In the genomic region with DNA sequence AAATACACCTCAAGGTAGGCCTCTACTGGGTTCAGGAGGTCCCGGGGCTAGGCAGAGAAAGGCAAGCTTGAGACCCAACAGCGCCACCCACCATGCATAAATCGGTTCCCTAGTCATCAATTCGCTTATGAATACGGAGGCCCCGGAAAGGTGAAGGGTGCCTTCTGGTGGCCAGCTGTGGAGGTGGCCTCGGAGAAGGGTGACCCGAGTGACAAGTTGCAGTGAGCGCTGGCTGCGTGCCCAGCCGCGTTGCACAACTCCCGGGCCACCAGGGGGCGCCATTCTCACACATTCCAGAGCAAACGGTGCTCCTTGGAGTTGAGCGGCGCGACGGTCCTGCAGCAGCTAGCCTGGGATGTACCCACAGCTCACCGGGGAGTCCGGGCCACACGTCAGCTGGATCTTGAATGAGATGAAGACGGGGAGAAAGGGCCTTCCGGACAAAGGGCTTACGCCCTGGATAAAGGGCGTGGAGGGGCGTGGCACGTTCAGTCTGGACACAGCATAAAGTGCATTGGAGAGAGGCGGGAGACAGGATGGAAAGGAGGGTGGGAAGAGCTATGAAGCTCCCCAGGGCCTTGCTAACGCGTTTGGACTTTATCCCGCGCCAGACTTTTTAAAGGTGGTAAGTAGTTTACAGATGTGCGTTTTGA, we compare ENCODE assay signal across 8 cellular contexts. TPM values are rescaled to one million over a fixed set of nuclear protein-coding genes. Genes with fewer than 3 reads are reported as not detected.
A peak's percentile ranks its signal among the peaks of the same experiment; 100 is the strongest.
DNase-seq lines count a peak whose midpoint lies in the region; ATAC-seq, FAIRE-seq and TF ChIP-seq lines count a peak whose summit lies in the region.

No MANE protein-coding gene starts in this region.

- no peak for TF ChIP-seq EP300 in suprapubic skin (IDR thresholded peaks at IDR 0.05)

- peak overlapping the region; percentile 91 for H3K27ac ChIP-seq in foreskin keratinocyte
- H3K27ac ChIP-seq in suprapubic skin: peak overlapping the region; percentile 45

- in situ Hi-C loops in HAP-1 (cut with MboI; ENCODE audit: low sequenced_read_pairs): loop anchor here (25.0 kb wide), 1 partner anchor 361 kb away; no protein-coding TSS in a partner anchor

- FAIRE-seq in G401.6 (lab: Jason Lieb, UNC): peak; percentile 81

- no peaks in the 10 kb centered on the region for H3K9me3 ChIP-seq in HAP-1
- no peaks in the 10 kb centered on the region for H3K9me3 ChIP-seq in MG63
- no peaks in the 10 kb centered on the region for H3K9me3 ChIP-seq in suprapubic skin

- peak; percentile 93 to 99 for DNase-seq in HAP-1 (ENCODE audit: low spot score in 2 of 2)
- peak; percentile 83 for DNase-seq in MG63
- DNase-seq in activated effector memory CD4-positive, alpha-beta T cell treated with Interleukin-2 at 50 U/mL for 16 hours: peak; percentile 97
- peak; percentile 72 to 88 for DNase-seq in foreskin keratinocyte
- DNase-seq in occipital lobe (lab: John Stamatoyannopoulos, UW): peak; percentile 83
- peak; percentile 97 to 98 for DNase-seq in suprapubic skin (ENCODE audit: low spot score in 2 of 2)

- TF ChIP-seq CTCF in foreskin keratinocyte (conservative IDR thresholded peaks at IDR 0.05) (peak; percentile 97), suprapubic skin (IDR thresholded peaks at IDR 0.05) (peak; percentile 91 to 96)

- H3K4me3 ChIP-seq in HAP-1 (peak overlapping the region; percentile 32), MG63 (peak overlapping the region; percentile 15; the same call in 1 of the 2 replicates), suprapubic skin (peak overlapping the region; percentile 41)

- H3K4me1 ChIP-seq in HAP-1 (peaks cover 17% of the 10 kb centered on the region), foreskin keratinocyte (peaks cover 25% of the 10 kb centered on the region), suprapubic skin (peaks cover 27% of the 10 kb centered on the region)

- no peaks in the 10 kb centered on the region for H3K36me3 ChIP-seq in HAP-1 (replicated peaks)
- H3K36me3 ChIP-seq in MG63: no peaks in the 10 kb centered on the region
- H3K36me3 ChIP-seq in suprapubic skin: no peaks in the 10 kb centered on the region

- H3K27me3 ChIP-seq in HAP-1 (ENCODE audit: low read depth) (no peaks in the 10 kb centered on the region), MG63 (no peaks in the 10 kb centered on the region), foreskin keratinocyte (no peaks in the 10 kb centered on the region), suprapubic skin (no peaks in the 10 kb centered on the region)

- TF ChIP-seq POLR2A in Raji (IDR thresholded peaks at IDR 0.05; ENCODE audit: insufficient read depth, low read depth, low read length) (peak; percentile 44), suprapubic skin (IDR thresholded peaks at IDR 0.05) (no peak)

- WGBS in suprapubic skin: 6% methylated on average over 26 of the region's 34 CpGs

- peak; percentile 67 for ATAC-seq in foreskin keratinocyte

RNA-seq across cellular contexts. Expression of a gene that starts 20.4 kb away (rescaled TPM):
- total RNA-seq in MG63 (2014; rRNA removed; shearing (Covaris generic); ENCODE audit: low replicate concordance): 5,826 and 9,166 TPM in 2 replicates
- 7,809 and 8,573 TPM in 2 replicates for total RNA-seq in foreskin keratinocyte
- polyA plus RNA-seq in foreskin keratinocyte: 12,196 and 12,994 TPM in 2 replicates
- total RNA-seq in occipital lobe: 2,498 TPM
- total RNA-seq in suprapubic skin: 1,000 to 10,000 TPM in 2 of 4 donors, 100 to 1,000 TPM in 2; 859 to 1,108 (median 964) TPM

RNA-seq across cellular contexts. Expression of a gene that starts 45.0 kb away (rescaled TPM):
- total RNA-seq in MG63 (2014; rRNA removed; shearing (Covaris generic); ENCODE audit: low replicate concordance): 14.5 and 20.9 TPM in 2 replicates
- total RNA-seq in foreskin keratinocyte: 1.1 and 1.5 TPM in 2 replicates
- 0.45 and 1.6 TPM in 2 replicates for polyA plus RNA-seq in foreskin keratinocyte
- total RNA-seq in occipital lobe: 1.1 TPM
- 1 to 10 TPM in 2 of 4 donors, under 1 TPM in 1, not detected in 1; 0.68 to 2.4 (median 1.7) TPM for total RNA-seq in suprapubic skin

RNA-seq across cellular contexts. Expression of a gene that starts 45.1 kb away (rescaled TPM):
- 48.5 and 90.5 TPM in 2 replicates for total RNA-seq in MG63 (2014; rRNA removed; shearing (Covaris generic); ENCODE audit: low replicate concordance)
- total RNA-seq in foreskin keratinocyte: 67.3 and 68.2 TPM in 2 replicates
- 37.8 and 42.1 TPM in 2 replicates for polyA plus RNA-seq in foreskin keratinocyte
- total RNA-seq in occipital lobe: 48.8 TPM
- total RNA-seq in suprapubic skin: 10 to 100 TPM; 23.5 to 42.6 (median 29.3) TPM

Comparison
In these comparisons a context has a peak if more than half of its experiments do, and no peak if none do; other contexts are left out.
1. Peak in every context shown above with its lines: DNase-seq, ATAC-seq, H3K4me3 ChIP-seq and H3K27ac ChIP-seq.